ENCODE assay signal across 26 cellular contexts in genomic region chr15:48406240-48406891, GRCh38.
DNase-seq lines count a peak whose midpoint lies in the region; ATAC-seq and TF ChIP-seq lines count a peak whose summit lies in the region.
"Had no signal": no experiment of that assay in that cellular context is flagged by ENCODE, and none has a peak within 500 bp of the region (broad histone marks: within the 10 kb centered on the region; RNA-seq: fewer than 3 reads in every experiment).

No MANE protein-coding gene starts in this region.

- in situ Hi-C loops in GM13977 (cut with MboI; ENCODE audit: low pct_unique_long_range_greater_than_20kb, low sequenced_read_pairs, unreplicated experiment) = no loop called here

- TF ChIP-seq CTCF in gastroesophageal sphincter (IDR thresholded peaks at IDR 0.05) = no peak
- no peak for TF ChIP-seq CTCF in osteoblast (IDR thresholded peaks at IDR 0.05; ENCODE audit: extremely low read depth, low read depth, low read length)
- TF ChIP-seq CTCF in tibial nerve (IDR thresholded peaks at IDR 0.05) = no peak
- TF ChIP-seq CTCF in GM13977 (IDR thresholded peaks at IDR 0.05; ENCODE audit: extremely low read depth, insufficient read depth, missing control alignments) = no peak

- H2AFZ ChIP-seq in osteoblast (ENCODE audit: low read length) = no peak overlapping the region

- ATAC-seq in gastroesophageal sphincter = peak; percentile 31
- ATAC-seq: left lung; stimulated activated naive CD8-positive, alpha-beta T cell treated with anti-CD3 and anti-CD28 coated beads, Interleukin-15, amount 100 ng/mL, for 72 hours had no signal

- H3K4me3 ChIP-seq in gastroesophageal sphincter (no peak overlapping the region), osteoblast (ENCODE audit: insufficient read depth, low read length) (no peak overlapping the region), tibial nerve (no peak overlapping the region)
- H3K4me3 ChIP-seq: breast epithelium, left lung, SJSA1, spleen, tibial artery had no signal

- H3K4me1 ChIP-seq in gastroesophageal sphincter (peaks cover 3 to 47% (median 5%) of the 10 kb centered on the region in 3 donors), osteoblast (ENCODE audit: insufficient read depth, low read length) (peaks cover 2% of the 10 kb centered on the region), tibial nerve (peaks cover 0 to 48% (median 9%) of the 10 kb centered on the region in 4 donors)
- H3K4me1 ChIP-seq: breast epithelium, left lung, SJSA1, spleen had no signal

- H3K36me3 ChIP-seq in gastroesophageal sphincter (peaks cover 0 to 22% of the 10 kb centered on the region in 2 donors), osteoblast (ENCODE audit: insufficient read depth, low read length) (peaks cover 43% of the 10 kb centered on the region), tibial nerve (peaks cover 0 to 19% (median 0%) of the 10 kb centered on the region in 3 donors)
- H3K36me3 ChIP-seq: breast epithelium had no signal

- H3K9me3 ChIP-seq in gastroesophageal sphincter (no peaks in the 10 kb centered on the region), osteoblast (ENCODE audit: low read depth, low read length) (no peaks in the 10 kb centered on the region), tibial nerve (no peaks in the 10 kb centered on the region)
- H3K9me3 ChIP-seq: breast epithelium, left lung, SJSA1, spleen, tibial artery had no signal

- DNase-seq in NCI-H146 treated with DMSO at 0.1 percent for 48 hours (lab: John Stamatoyannopoulos, UW; ENCODE audit: unreplicated experiment) = peak; percentile 42
- DNase-seq in osteoblast (ENCODE audit: insufficient read length, low spot score, missing footprints) = peak; percentile 57
- DNase-seq in tibial nerve (ENCODE audit: low spot score in 2 of 2) = no peak
- no peak for DNase-seq in activated effector memory CD4-positive, alpha-beta T cell treated with Interleukin-2 at 50 U/mL for 16 hours
- no peak for DNase-seq in GM13977 (ENCODE audit: low spot score)
- DNase-seq in DMS53 treated with DMSO at 0.1 percent for 48 hours (lab: John Stamatoyannopoulos, UW; ENCODE audit: unreplicated experiment) = no peak
- DNase-seq: activated CD4-positive, alpha-beta memory T cell treated with anti-CD3 and anti-CD28 coated beads, Interleukin-2, amount 10 ng/mL, durations not matched to agents 7 days and 5 days; activated CD8-positive, alpha-beta memory T cell treated with anti-CD3 and anti-CD28 coated beads, Interleukin-2, amount 50 U/mL, for 48 hours; amygdala; CD8-positive, alpha-beta memory T cell; DMS 273 treated with DMSO at 0.1 percent for 48 hours; H9; left lung; mesendoderm; MV-4-11; NCI-H1436 treated with DMSO at 0.1 percent for 48 hours; NCI-H510A; nucleus accumbens; spleen; stimulated activated CD4-positive, alpha-beta T cell treated with anti-CD3 and anti-CD28 coated beads, Interleukin-2, amount 100 ng/mL, for 48 hours; stimulated activated naive CD8-positive, alpha-beta T cell treated with anti-CD3 and anti-CD28 coated beads, Interleukin-15, amount 100 ng/mL, for 72 hours; T-helper 9 cell; tibial artery had no signal

- H3K27ac ChIP-seq in gastroesophageal sphincter = peak overlapping the region in 3 of 4 donors; percentile 32 to 54 (median 32)
- H3K27ac ChIP-seq in osteoblast (ENCODE audit: low read depth, low read length) = no peak overlapping the region
- H3K27ac ChIP-seq in tibial nerve = peak overlapping the region in 3 of 4 donors; percentile 29 to 76 (median 65)
- H3K27ac ChIP-seq: left lung, SJSA1, spleen, tibial artery had no signal

- no peak for TF ChIP-seq EP300 in gastroesophageal sphincter (IDR thresholded peaks at IDR 0.05)
- peak in 1 of 2 donors; percentile 23 for TF ChIP-seq EP300 in tibial nerve (IDR thresholded peaks at IDR 0.05)

- WGBS in gastroesophageal sphincter (ENCODE audit: low coverage in 1 of 2), 2 donors = 51 to 56% methylated on average over 5 to 6 of the region's 8 CpGs
- 56 to 65% methylated on average over 8 of the region's 8 CpGs for WGBS in tibial nerve, 2 donors

- no peaks in the 10 kb centered on the region for H3K27me3 ChIP-seq in gastroesophageal sphincter
- H3K27me3 ChIP-seq in osteoblast (ENCODE audit: insufficient read depth, low read length) = no peaks in the 10 kb centered on the region
- H3K27me3 ChIP-seq in tibial nerve = no peaks in the 10 kb centered on the region
- H3K27me3 ChIP-seq: breast epithelium, left lung, SJSA1, spleen, tibial artery had no signal

- H4K20me1 ChIP-seq in osteoblast (ENCODE audit: insufficient read depth, low read length) = no peaks in the 10 kb centered on the region

- TF ChIP-seq POLR2A in gastroesophageal sphincter (IDR thresholded peaks at IDR 0.05) = no peak
- no peak for TF ChIP-seq POLR2A in tibial nerve (IDR thresholded peaks at IDR 0.05)

- no peaks in the 10 kb centered on the region for H3K79me2 ChIP-seq in osteoblast (ENCODE audit: insufficient read depth, low read length)

- no peak overlapping the region for H3K4me2 ChIP-seq in osteoblast (ENCODE audit: insufficient read depth, low read length)

Comparison
In these comparisons a context has a peak if more than half of its experiments do, and no peak if none do; other contexts are left out.
1. DNase-seq: peak in NCI-H146 treated with DMSO at 0.1 percent for 48 hours (single experiment) and osteoblast (single experiment); none in tibial nerve (0 of 2), activated effector memory CD4-positive, alpha-beta T cell treated with Interleukin-2 at 50 U/mL for 16 hours (single experiment), GM13977 (single experiment) and DMS53 treated with DMSO at 0.1 percent for 48 hours (single experiment).